9 cellular contexts compared by ENCODE assay signal in genomic region chr12:124517260-124518050, GRCh38. TPM values are rescaled to one million over a fixed set of nuclear protein-coding genes. Genes with fewer than 3 reads are reported as not detected.
A peak's percentile ranks its signal among the peaks of the same experiment; 100 is the strongest.
DNase-seq lines count a peak whose midpoint lies in the region; ATAC-seq and TF ChIP-seq lines count a peak whose summit lies in the region.
"Had no signal": no experiment of that assay in that cellular context is flagged by ENCODE, and none has a peak within 500 bp of the region (broad histone marks: within the 10 kb centered on the region; RNA-seq: fewer than 3 reads in every experiment).

No MANE protein-coding gene starts in this region.

- H3K36me3 ChIP-seq in HEK293 (ENCODE audit: control insufficient read depth in 2 of 2, insufficient read depth in 1 of 2, low read length in 2 of 2): peaks cover 0 to 12% of the 10 kb centered on the region in 2 experiments; a peak in 2 of 3 replicates
- H3K36me3 ChIP-seq in CD8-positive, alpha-beta T cell (ENCODE audit: insufficient read depth, low read length): no peaks in the 10 kb centered on the region

- peaks cover 18% of the 10 kb centered on the region for H3K36me3 Mint-ChIP-seq in CD8-positive, alpha-beta T cell
- H3K36me3 Mint-ChIP-seq in activated CD8-positive, alpha-beta T cell treated with anti-CD3 and anti-CD28 coated beads, Interleukin-2, amount 10 ng/mL, durations not matched to agents 7 days and 5 days (ENCODE audit: low read depth): peaks cover 3% of the 10 kb centered on the region

- peak overlapping the region; percentile 99 for H3K27ac ChIP-seq in HEK293 (ENCODE audit: extremely low read depth, low read depth, low read length)
- H3K27ac ChIP-seq in CD8-positive, alpha-beta T cell (ENCODE audit: low read depth, low read length): no peak overlapping the region

- H3K4me3 ChIP-seq in HEK293 (ENCODE audit: low read depth, low read length): peak overlapping the region; percentile 58
- peak overlapping the region; percentile 70 for H3K4me3 ChIP-seq in fibroblast of the aortic adventitia (ENCODE audit: low read depth, low read length)
- no peak overlapping the region for H3K4me3 ChIP-seq in CD8-positive, alpha-beta T cell (ENCODE audit: low read depth, low read length)

- DNase-seq in SHP77 (lab: John Stamatoyannopoulos, UW) (peak; percentile 84 to 88), fibroblast of the aortic adventitia (ENCODE audit: low read depth) (peak; percentile 68), omental fat pad (ENCODE audit: low spot score) (no peak)
- DNase-seq in stimulated activated naive CD8-positive, alpha-beta T cell treated with anti-CD3 and anti-CD28 coated beads, Interleukin-15, Interleukin-2, amounts not matched to agents 100 U/mL and 50 U/mL, for 24 hours: no peak
- DNase-seq in CD8-positive, alpha-beta T cell: no peak
- DNase-seq in activated CD8-positive, alpha-beta T cell treated with anti-CD3 and anti-CD28 coated beads, Interleukin-2, amount 10 ng/mL, durations not matched to agents 7 days and 5 days: no peak

- TF ChIP-seq CTCF in HEK293 (tag by site-specific recombination; IDR thresholded peaks at IDR 0.05) (no peak), fibroblast of the aortic adventitia (IDR thresholded peaks at IDR 0.05; ENCODE audit: insufficient read depth, low read length) (no peak), omental fat pad (IDR thresholded peaks at IDR 0.05) (no peak)
- TF ChIP-seq CTCF in CD8-positive, alpha-beta T cell (IDR thresholded peaks at IDR 0.05): no peak

- intact Hi-C loops in CD8-positive, alpha-beta T cell (cut with DNase I, micrococcal nuclease): no loop called here

- ATAC-seq in omental fat pad (ENCODE audit: low FRiP score) (peak; percentile 22), HG03135 (IDR thresholded peaks at IDR 0.05; ENCODE audit: unreplicated experiment) (no peak)
- no peak for ATAC-seq in stimulated activated naive CD8-positive, alpha-beta T cell treated with anti-CD3 and anti-CD28 coated beads, Interleukin-15, Interleukin-2, amounts not matched to agents 100 U/mL and 50 U/mL, for 24 hours
- ATAC-seq in CD8-positive, alpha-beta T cell: no peak
- no peak for ATAC-seq in activated CD8-positive, alpha-beta T cell treated with anti-CD3 and anti-CD28 coated beads, Interleukin-2, amount 10 ng/mL, durations not matched to agents 7 days and 5 days

- POLR2A ChIA-PET in HEK293 (lab: Yijun Ruan, JAX): interaction anchor here (0.9 to 1.8 kb wide), 3 partner anchors 11 to 128 kb away, joined by 3 to 10 read pairs (median 6); partner anchors contain the start of gene NCOR2
- POLR2A ChIA-PET in CD8-positive, alpha-beta T cell (lab: Charles Lee): no interaction called here
- POLR2A ChIA-PET in activated CD8-positive, alpha-beta T cell treated with anti-CD3 and anti-CD28 coated beads, Interleukin-2, amount 10 ng/mL, durations not matched to agents 7 days and 5 days (lab: Charles Lee): no interaction called here

- H3K27ac Mint-ChIP-seq in CD8-positive, alpha-beta T cell: no peak overlapping the region
- H3K27ac Mint-ChIP-seq in activated CD8-positive, alpha-beta T cell treated with anti-CD3 and anti-CD28 coated beads, Interleukin-2, amount 10 ng/mL, durations not matched to agents 7 days and 5 days: no peak overlapping the region
- H3K27ac Mint-ChIP-seq: memory B cell had no signal

- H3K27me3 Mint-ChIP-seq in CD8-positive, alpha-beta T cell (ENCODE audit: low read depth): no peaks in the 10 kb centered on the region
- H3K27me3 Mint-ChIP-seq in activated CD8-positive, alpha-beta T cell treated with anti-CD3 and anti-CD28 coated beads, Interleukin-2, amount 10 ng/mL, durations not matched to agents 7 days and 5 days (ENCODE audit: low read depth): no peaks in the 10 kb centered on the region
- H3K27me3 Mint-ChIP-seq: memory B cell had no signal

- CTCF ChIA-PET in HEK293 (lab: Yijun Ruan, JAX): interaction anchor here (1.3 to 1.6 kb wide), 2 partner anchors 248 to 251 kb away, joined by 4 to 6 read pairs; no protein-coding TSS in a partner anchor
- CTCF ChIA-PET in CD8-positive, alpha-beta T cell (lab: Charles Lee): no interaction called here
- CTCF ChIA-PET in activated CD8-positive, alpha-beta T cell treated with anti-CD3 and anti-CD28 coated beads, Interleukin-2, amount 10 ng/mL, durations not matched to agents 7 days and 5 days (lab: Charles Lee): interaction anchor here (1.6 kb wide), 1 partner anchor 33 kb away, joined by 3 read pairs; no protein-coding TSS in a partner anchor

- no peaks in the 10 kb centered on the region for H3K9me3 Mint-ChIP-seq in CD8-positive, alpha-beta T cell
- H3K9me3 Mint-ChIP-seq in activated CD8-positive, alpha-beta T cell treated with anti-CD3 and anti-CD28 coated beads, Interleukin-2, amount 10 ng/mL, durations not matched to agents 7 days and 5 days (ENCODE audit: insufficient read depth): no peaks in the 10 kb centered on the region
- H3K9me3 Mint-ChIP-seq: memory B cell had no signal

- H3K4me3 Mint-ChIP-seq in CD8-positive, alpha-beta T cell: no peak overlapping the region
- no peak overlapping the region for H3K4me3 Mint-ChIP-seq in activated CD8-positive, alpha-beta T cell treated with anti-CD3 and anti-CD28 coated beads, Interleukin-2, amount 10 ng/mL, durations not matched to agents 7 days and 5 days
- H3K4me3 Mint-ChIP-seq: memory B cell had no signal

- H3K9me3 ChIP-seq in HEK293 (ENCODE audit: control insufficient read depth, insufficient read depth, low read depth, low read length): no peaks in the 10 kb centered on the region
- H3K9me3 ChIP-seq in CD8-positive, alpha-beta T cell (ENCODE audit: low read length): no peaks in the 10 kb centered on the region

- H3K27me3 ChIP-seq in CD8-positive, alpha-beta T cell (ENCODE audit: insufficient read depth, low read length): no peaks in the 10 kb centered on the region

- peaks cover 31% of the 10 kb centered on the region for H3K4me1 Mint-ChIP-seq in CD8-positive, alpha-beta T cell (ENCODE audit: low read depth)
- peaks cover 10% of the 10 kb centered on the region for H3K4me1 Mint-ChIP-seq in activated CD8-positive, alpha-beta T cell treated with anti-CD3 and anti-CD28 coated beads, Interleukin-2, amount 10 ng/mL, durations not matched to agents 7 days and 5 days (ENCODE audit: low read depth)

- H3K4me1 ChIP-seq in HEK293 (ENCODE audit: control insufficient read depth, insufficient read depth, low read length): peaks cover 25% of the 10 kb centered on the region
- H3K4me1 ChIP-seq in CD8-positive, alpha-beta T cell (ENCODE audit: insufficient read depth, low read length): peaks cover 4% of the 10 kb centered on the region

TF ChIP-seq in HEK293, 187 proteins besides CTCF, POLR2A, EP300 and RAD21 (continues in another document):
- 0 out of 2 replicates have a peak, but pooled peaks have one; percentile 40 for TF ChIP-seq ZBTB10 (tag by site-specific recombination; IDR thresholded peaks at IDR 0.05)
- peak; percentile 75 for TF ChIP-seq ZNF423 (tag by site-specific recombination; IDR thresholded peaks at IDR 0.05)
- TF ChIP-seq BCL11B (tag by site-specific recombination; IDR thresholded peaks at IDR 0.05; ENCODE audit: low read depth): peak; percentile 40; the same call in 1 of the 2 replicates
- peak; percentile 80 for TF ChIP-seq MZF1 (tag by site-specific recombination; IDR thresholded peaks at IDR 0.05; ENCODE audit: borderline replicate concordance)
- peak; percentile 72 for TF ChIP-seq ZNF449 (tag by site-specific recombination; IDR thresholded peaks at IDR 0.05)
- 0 out of 2 replicates have a peak, but pooled peaks have one; percentile 32 for TF ChIP-seq ZBTB7A (tag by site-specific recombination; IDR thresholded peaks at IDR 0.05; ENCODE audit: low read depth)
- TF ChIP-seq ZNF501 (tag by site-specific recombination; IDR thresholded peaks at IDR 0.05): 0 out of 2 replicates have a peak, but pooled peaks have one; percentile 22
- no peak for TF ChIP-seq PRDM1 (tag by site-specific recombination; IDR thresholded peaks at IDR 0.05)

RNA-seq across cellular contexts. Expression of gene NCOR2, which starts 50.0 kb away (rescaled TPM):
- total RNA-seq in fibroblast of the aortic adventitia (ENCODE audit: low replicate concordance) (58.5 and 63.5 TPM in 2 replicates), omental fat pad (10 to 100 TPM; 53.4 to 85.3 (median 71.9) TPM)
- total RNA-seq in CD8-positive, alpha-beta T cell: 10 to 100 TPM; 96.5 to 97.8 TPM
- total RNA-seq in activated CD8-positive, alpha-beta T cell treated with anti-CD3 and anti-CD28 coated beads, Interleukin-2, amount 10 ng/mL, durations not matched to agents 7 days and 5 days: 10 to 100 TPM; 92.9 to 99.9 TPM

Comparison
In these comparisons a context has a peak if more than half of its experiments do, and no peak if none do; other contexts are left out.
1. DNase-seq: peak in SHP77 (2 of 2) and fibroblast of the aortic adventitia (single experiment); none in omental fat pad (single experiment), stimulated activated naive CD8-positive, alpha-beta T cell treated with anti-CD3 and anti-CD28 coated beads, Interleukin-15, Interleukin-2, amounts not matched to agents 100 U/mL and 50 U/mL, for 24 hours (single experiment), CD8-positive, alpha-beta T cell (0 of 7) and activated CD8-positive, alpha-beta T cell treated with anti-CD3 and anti-CD28 coated beads, Interleukin-2, amount 10 ng/mL, durations not matched to agents 7 days and 5 days (single experiment).